27 cellular contexts compared by ENCODE assay signal in genomic region chr21:17577701-17578100, GRCh38.
"Had no signal": no experiment of that assay in that cellular context is flagged by ENCODE, and none has a peak within 500 bp of the region (broad histone marks: within the 10 kb centered on the region; RNA-seq: fewer than 3 reads in every experiment).

No MANE protein-coding gene starts in this region.

- H3K27me3 ChIP-seq: left lung, ovary, stomach, testis, thyroid gland, transverse colon, upper lobe of left lung, vagina had no signal

- H3K27ac ChIP-seq: left lung, lower lobe of right lung, ovary, skin epidermis, stomach, testis, thyroid gland, transverse colon, upper lobe of left lung, vagina had no signal

- H3K27ac Mint-ChIP-seq: natural killer cell treated with Interleukin-12 subunit alpha and Interleukin-12 subunit beta and Interleukin-15 and Interleukin-18, amount 100 ng/mL, for 72 hours; progenitor cell of endocrine pancreas; stimulated activated naive B cell treated with anti-CD40 and anti-IgM and Interleukin-4, amounts not matched to agents 10 μg/mL and 1 μg/mL and 100 μg/mL, for 72 hours had no signal

- H3K36me3 Mint-ChIP-seq: naive thymus-derived CD4-positive, alpha-beta T cell; natural killer cell treated with Interleukin-12 subunit alpha and Interleukin-12 subunit beta and Interleukin-15 and Interleukin-18, amount 100 ng/mL, for 72 hours; stimulated activated naive B cell treated with anti-CD40 and anti-IgM and Interleukin-4, amounts not matched to agents 10 μg/mL and 1 μg/mL and 100 μg/mL, for 72 hours had no signal

- H3K4me3 Mint-ChIP-seq: mesothelial cell of epicardium; naive thymus-derived CD4-positive, alpha-beta T cell; natural killer cell treated with Interleukin-12 subunit alpha and Interleukin-12 subunit beta and Interleukin-15 and Interleukin-18, amount 100 ng/mL, for 72 hours; stimulated activated naive B cell treated with anti-CD40 and anti-IgM and Interleukin-4, amounts not matched to agents 10 μg/mL and 1 μg/mL and 100 μg/mL, for 72 hours had no signal

- H3K27me3 Mint-ChIP-seq: progenitor cell of endocrine pancreas had no signal

- H3K9me3 ChIP-seq: left lung, lower lobe of right lung, ovary, stomach, testis, thyroid gland, transverse colon, upper lobe of left lung, vagina had no signal

- H3K9me3 Mint-ChIP-seq: mesothelial cell of epicardium; naive thymus-derived CD4-positive, alpha-beta T cell; natural killer cell treated with Interleukin-12 subunit alpha and Interleukin-12 subunit beta and Interleukin-15 and Interleukin-18, amount 100 ng/mL, for 72 hours; stimulated activated naive B cell treated with anti-CD40 and anti-IgM and Interleukin-4, amounts not matched to agents 10 μg/mL and 1 μg/mL and 100 μg/mL, for 72 hours had no signal

- H3K4me1 ChIP-seq: left lung, lower lobe of right lung, thyroid gland, upper lobe of left lung had no signal

- H3K36me3 ChIP-seq: left lung, lower lobe of right lung, ovary, thyroid gland, transverse colon, upper lobe of left lung, vagina had no signal

- H3K4me3 ChIP-seq: left lung, lower lobe of right lung, ovary, skin epidermis, stomach, testis, thyroid gland, transverse colon, upper lobe of left lung, vagina had no signal

- ATAC-seq: left cardiac atrium; left lung; lower lobe of right lung; naive thymus-derived CD4-positive, alpha-beta T cell; natural killer cell treated with Interleukin-12 subunit alpha and Interleukin-12 subunit beta and Interleukin-15 and Interleukin-18, amount 100 ng/mL, for 72 hours; right cardiac atrium; sciatic nerve; stimulated activated naive B cell treated with anti-CD40 and anti-IgM and Interleukin-4, amounts not matched to agents 10 μg/mL and 1 μg/mL and 100 μg/mL, for 72 hours; stimulated activated naive CD8-positive, alpha-beta T cell treated with anti-CD3 and anti-CD28 coated beads, Interleukin-15, Interleukin-2, amounts not matched to agents 100 U/mL and 50 U/mL, for 24 hours had no signal

- DNase-seq: hippocampal formation; kidney glomerular epithelial cell; left cardiac atrium; left lung; lower lobe of right lung; mesendoderm; naive thymus-derived CD4-positive, alpha-beta T cell; ovary; retina; right cardiac atrium; stimulated activated CD4-positive, alpha-beta T cell treated with anti-CD3 and anti-CD28 coated beads, Interleukin-12 subunit alpha, Interleukin-12 subunit beta, amount 100 ng/mL, for 4 hours; stimulated activated CD4-positive, alpha-beta T cell treated with anti-CD3 and anti-CD28 coated beads, Interleukin-15, amount 100 ng/mL, for 24 hours; stimulated activated CD4-positive, alpha-beta T cell treated with anti-CD3 and anti-CD28 coated beads, Interleukin-2, amount 100 ng/mL, for 24 hours; stimulated activated CD4-positive, alpha-beta T cell treated with anti-CD3 and anti-CD28 coated beads, Interleukin-4, amount 100 ng/mL, for 1 hour; stimulated activated naive B cell treated with anti-CD40 and anti-IgM and Interleukin-4, amounts not matched to agents 10 μg/mL and 1 μg/mL and 100 μg/mL, for 72 hours; stimulated activated naive CD8-positive, alpha-beta T cell treated with anti-CD3 and anti-CD28 coated beads, Interleukin-15, Interleukin-2, amounts not matched to agents 100 U/mL and 50 U/mL, for 24 hours; stomach; testis; thyroid gland; transverse colon; upper lobe of left lung had no signal

- H3K4me1 Mint-ChIP-seq: naive thymus-derived CD4-positive, alpha-beta T cell; stimulated activated naive B cell treated with anti-CD40 and anti-IgM and Interleukin-4, amounts not matched to agents 10 μg/mL and 1 μg/mL and 100 μg/mL, for 72 hours had no signal
